ENCODE assay signal across 16 cellular contexts in genomic region chr21:45870421-45870820, GRCh38.
"Had no signal": no experiment of that assay in that cellular context is flagged by ENCODE, and none has a peak within 500 bp of the region (broad histone marks: within the 10 kb centered on the region; RNA-seq: fewer than 3 reads in every experiment).

No MANE protein-coding gene starts in this region.

- H3K27ac Mint-ChIP-seq: activated CD8-positive, alpha-beta memory T cell treated with anti-CD3 and anti-CD28 coated beads, Interleukin-2, amount 10 ng/mL, durations not matched to agents 7 days and 5 days; activated naive CD8-positive, alpha-beta T cell treated with anti-CD3 and anti-CD28 coated beads, Interleukin-2, amount 50 U/mL, for 24 hours; immature natural killer cell; stimulated activated memory B cell treated with anti-CD40 and anti-IgM and Interleukin-4, amounts not matched to agents 10 μg/mL and 1 μg/mL and 100 μg/mL, for 72 hours had no signal

- H3K9me3 Mint-ChIP-seq: activated naive CD8-positive, alpha-beta T cell treated with anti-CD3 and anti-CD28 coated beads, Interleukin-2, amount 50 U/mL, for 24 hours; immature natural killer cell; neural crest cell; stimulated activated memory B cell treated with anti-CD40 and anti-IgM and Interleukin-4, amounts not matched to agents 10 μg/mL and 1 μg/mL and 100 μg/mL, for 72 hours had no signal

- DNase-seq: activated CD4-positive, alpha-beta T cell treated with anti-CD3 and anti-CD28 coated beads for 1 hour; activated CD4-positive, alpha-beta T cell treated with anti-CD3 and anti-CD28 coated beads, Interleukin-2, amount 50 U/mL, for 48 hours; activated CD8-positive, alpha-beta memory T cell treated with anti-CD3 and anti-CD28 coated beads, Interleukin-2, amount 10 ng/mL, durations not matched to agents 7 days and 5 days; activated naive CD4-positive, alpha-beta T cell treated with Interleukin-2 at 50 U/mL for 16 hours; activated naive CD8-positive, alpha-beta T cell treated with anti-CD3 and anti-CD28 coated beads, Interleukin-2, amount 50 U/mL, for 24 hours; immature natural killer cell; mesendoderm; pancreas; small intestine; stimulated activated CD4-positive, alpha-beta T cell treated with anti-CD3 and anti-CD28 coated beads, Interleukin-1b, Interleukin-23, amount 100 ng/mL, for 48 hours; substantia nigra; T-helper 9 cell; trophoblast cell had no signal

- H3K36me3 Mint-ChIP-seq: activated CD8-positive, alpha-beta memory T cell treated with anti-CD3 and anti-CD28 coated beads, Interleukin-2, amount 10 ng/mL, durations not matched to agents 7 days and 5 days; immature natural killer cell; stimulated activated memory B cell treated with anti-CD40 and anti-IgM and Interleukin-4, amounts not matched to agents 10 μg/mL and 1 μg/mL and 100 μg/mL, for 72 hours had no signal

- H3K4me3 Mint-ChIP-seq: activated CD8-positive, alpha-beta memory T cell treated with anti-CD3 and anti-CD28 coated beads, Interleukin-2, amount 10 ng/mL, durations not matched to agents 7 days and 5 days; activated naive CD8-positive, alpha-beta T cell treated with anti-CD3 and anti-CD28 coated beads, Interleukin-2, amount 50 U/mL, for 24 hours; immature natural killer cell; neural crest cell; stimulated activated memory B cell treated with anti-CD40 and anti-IgM and Interleukin-4, amounts not matched to agents 10 μg/mL and 1 μg/mL and 100 μg/mL, for 72 hours had no signal

- H3K4me1 Mint-ChIP-seq: activated CD8-positive, alpha-beta memory T cell treated with anti-CD3 and anti-CD28 coated beads, Interleukin-2, amount 10 ng/mL, durations not matched to agents 7 days and 5 days; activated naive CD8-positive, alpha-beta T cell treated with anti-CD3 and anti-CD28 coated beads, Interleukin-2, amount 50 U/mL, for 24 hours had no signal

- ATAC-seq: activated CD8-positive, alpha-beta memory T cell treated with anti-CD3 and anti-CD28 coated beads, Interleukin-2, amount 10 ng/mL, durations not matched to agents 7 days and 5 days; activated naive CD8-positive, alpha-beta T cell treated with anti-CD3 and anti-CD28 coated beads, Interleukin-2, amount 50 U/mL, for 24 hours; left lobe of liver; pancreas; stimulated activated memory B cell treated with anti-CD40 and anti-IgM and Interleukin-4, amounts not matched to agents 10 μg/mL and 1 μg/mL and 100 μg/mL, for 72 hours had no signal

- H3K27me3 Mint-ChIP-seq: activated CD8-positive, alpha-beta memory T cell treated with anti-CD3 and anti-CD28 coated beads, Interleukin-2, amount 10 ng/mL, durations not matched to agents 7 days and 5 days; activated naive CD8-positive, alpha-beta T cell treated with anti-CD3 and anti-CD28 coated beads, Interleukin-2, amount 50 U/mL, for 24 hours had no signal
